8 cellular contexts compared by ENCODE assay signal in the genomic region with DNA sequence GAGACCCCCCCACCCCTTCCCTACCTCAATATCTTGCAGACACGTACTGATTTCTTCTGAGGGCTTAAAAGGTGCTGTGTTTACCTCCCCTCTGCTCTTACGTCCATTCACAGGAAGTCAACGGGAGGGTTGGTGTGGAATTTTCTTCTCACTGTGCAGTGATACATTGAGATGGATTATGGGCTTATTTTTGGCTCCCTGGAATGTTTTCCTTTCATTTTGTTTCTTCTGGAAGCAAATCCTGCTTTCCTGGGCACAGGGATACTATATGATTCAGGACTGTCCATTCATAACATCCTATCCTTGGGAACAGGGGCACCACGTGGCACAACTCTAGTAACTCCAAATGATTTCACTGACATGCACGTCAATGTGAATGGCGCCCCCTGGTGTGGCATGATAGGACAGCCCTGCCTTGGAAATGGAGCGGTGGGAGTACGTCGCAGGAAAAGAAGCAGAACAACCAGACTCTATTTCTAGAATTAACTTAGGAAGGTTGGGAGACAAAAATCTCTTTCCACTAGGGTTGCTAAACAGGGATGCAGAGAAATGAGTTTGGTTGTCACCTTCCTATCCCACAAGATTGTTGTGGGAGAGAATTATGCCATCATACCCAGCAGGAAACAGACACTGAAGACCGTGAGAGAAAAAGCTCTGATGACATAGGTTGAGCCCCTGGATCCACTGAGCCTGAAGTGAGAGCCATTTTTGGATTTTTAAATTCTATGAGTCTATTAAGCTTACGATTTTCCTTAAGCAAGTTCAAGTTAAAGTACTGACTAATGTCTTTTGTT.
A peak's percentile ranks its signal among the peaks of the same experiment; 100 is the strongest.
DNase-seq lines count a peak whose midpoint lies in the region; ATAC-seq and TF ChIP-seq lines count a peak whose summit lies in the region.

No MANE protein-coding gene starts in this region.

- H3K9me3 ChIP-seq in PC-9 (ENCODE audit: insufficient read depth, low read depth) (no peaks in the 10 kb centered on the region), osteoblast (ENCODE audit: low read depth, low read length) (no peaks in the 10 kb centered on the region)

- H3K36me3 ChIP-seq in PC-9 (ENCODE audit: low read depth) (no peaks in the 10 kb centered on the region), osteoblast (ENCODE audit: insufficient read depth, low read length) (no peaks in the 10 kb centered on the region)

- H3K4me1 ChIP-seq in PC-9 (replicated peaks; ENCODE audit: insufficient read depth) (no peaks in the 10 kb centered on the region), osteoblast (ENCODE audit: insufficient read depth, low read length) (peaks cover 3% of the 10 kb centered on the region)

- no peaks in the 10 kb centered on the region for H3F3A ChIP-seq in PC-9 (ENCODE audit: insufficient read depth, low read depth)

- no peak overlapping the region for H2AFZ ChIP-seq in PC-9
- peak overlapping the region; percentile 71 for H2AFZ ChIP-seq in osteoblast (ENCODE audit: low read length)

- peak; percentile 64 for DNase-seq in EL
- DNase-seq in PC-9: peak; percentile 30 to 39
- peak; percentile 31 for DNase-seq in activated T-helper 1 cell treated with anti-CD3 and anti-CD28 coated beads, Interleukin-12 subunit alpha, Interleukin-12 subunit beta, Interleukin-2, Interleukin-4 antibody, amounts not matched to agents 30 ng/mL and 10 ng/mL and 1 ng/mL, durations not matched to agents 14 hours and 24 hours and 36 hours (ENCODE audit: low spot score)
- DNase-seq in foreskin melanocyte: peak; percentile 63
- DNase-seq in osteoblast (ENCODE audit: insufficient read length, low spot score, missing footprints): peak; percentile 85
- DNase-seq in type B pancreatic cell (ENCODE audit: extremely low spot score, unreplicated experiment): peak; percentile 72
- DNase-seq in DMS79 treated with DMSO at 0.1 percent for 48 hours (lab: John Stamatoyannopoulos, UW): no peak

- H4K20me1 ChIP-seq in PC-9 (ENCODE audit: insufficient read depth): no peaks in the 10 kb centered on the region
- H4K20me1 ChIP-seq in osteoblast (ENCODE audit: insufficient read depth, low read length): no peaks in the 10 kb centered on the region

- no peaks in the 10 kb centered on the region for H3K4me1 Mint-ChIP-seq in activated T-helper 1 cell treated with anti-CD3 and anti-CD28 coated beads, Interleukin-12 subunit alpha, Interleukin-12 subunit beta, Interleukin-2, Interleukin-4 antibody, amounts not matched to agents 30 ng/mL and 10 ng/mL and 1 ng/mL, durations not matched to agents 14 hours and 24 hours and 36 hours (ENCODE audit: low read depth)
- peaks cover 14% of the 10 kb centered on the region for H3K4me1 Mint-ChIP-seq in type B pancreatic cell (ENCODE audit: unreplicated experiment)

- TF ChIP-seq CTCF in PC-9 (conservative IDR thresholded peaks at IDR 0.05) (peak; percentile 77), osteoblast (IDR thresholded peaks at IDR 0.05; ENCODE audit: extremely low read depth, low read depth, low read length) (peak; percentile 92), type B pancreatic cell (conservative IDR thresholded peaks at IDR 0.05) (peak; percentile 83)

- CTCF ChIA-PET in PC-9 (lab: Charles Lee): interaction anchor here (0.7 kb wide), 1 partner anchor 182 kb away, joined by 3 read pairs; no protein-coding TSS in a partner anchor

- BruUV-seq in PC-9 (replicated peaks; lab: Mats Ljungman, UMichigan): no TSS peak

- POLR2A ChIA-PET in PC-9 (lab: Charles Lee; ENCODE audit: unreplicated experiment): no interaction called here

- no peaks in the 10 kb centered on the region for H3K9me2 ChIP-seq in PC-9 (ENCODE audit: insufficient read depth)

- H3K4me3 Mint-ChIP-seq in activated T-helper 1 cell treated with anti-CD3 and anti-CD28 coated beads, Interleukin-12 subunit alpha, Interleukin-12 subunit beta, Interleukin-2, Interleukin-4 antibody, amounts not matched to agents 30 ng/mL and 10 ng/mL and 1 ng/mL, durations not matched to agents 14 hours and 24 hours and 36 hours: no peak overlapping the region
- no peak overlapping the region for H3K4me3 Mint-ChIP-seq in type B pancreatic cell

- H3K27me3 ChIP-seq in PC-9 (ENCODE audit: insufficient read depth, low read depth): peaks cover 6% of the 10 kb centered on the region; the same call in 1 of the 2 replicates
- no peaks in the 10 kb centered on the region for H3K27me3 ChIP-seq in osteoblast (ENCODE audit: insufficient read depth, low read length)

- H3K79me2 ChIP-seq in PC-9 (ENCODE audit: low read depth): no peaks in the 10 kb centered on the region
- H3K79me2 ChIP-seq in osteoblast (ENCODE audit: insufficient read depth, low read length): no peaks in the 10 kb centered on the region

- H3K27ac ChIP-seq in PC-9 (no peak overlapping the region), osteoblast (ENCODE audit: low read depth, low read length) (no peak overlapping the region)

- H3K4me3 ChIP-seq in PC-9 (no peak overlapping the region), osteoblast (ENCODE audit: insufficient read depth, low read length) (peak overlapping the region; percentile 29)

- intact Hi-C loops in PC-9 (cut with micrococcal nuclease; ENCODE audit: unreplicated experiment): loop anchor here (5.0 kb wide), 1 partner anchor 452 kb away; no protein-coding TSS in a partner anchor
- intact Hi-C loops in activated T-helper 1 cell treated with anti-CD3 and anti-CD28 coated beads, Interleukin-12 subunit alpha, Interleukin-12 subunit beta, Interleukin-2, Interleukin-4 antibody, amounts not matched to agents 30 ng/mL and 10 ng/mL and 1 ng/mL, durations not matched to agents 14 hours and 24 hours and 36 hours (cut with micrococcal nuclease): no loop called here

- no peaks in the 10 kb centered on the region for H3K9me3 Mint-ChIP-seq in activated T-helper 1 cell treated with anti-CD3 and anti-CD28 coated beads, Interleukin-12 subunit alpha, Interleukin-12 subunit beta, Interleukin-2, Interleukin-4 antibody, amounts not matched to agents 30 ng/mL and 10 ng/mL and 1 ng/mL, durations not matched to agents 14 hours and 24 hours and 36 hours
- no peaks in the 10 kb centered on the region for H3K9me3 Mint-ChIP-seq in type B pancreatic cell

- H3K36me3 Mint-ChIP-seq in activated T-helper 1 cell treated with anti-CD3 and anti-CD28 coated beads, Interleukin-12 subunit alpha, Interleukin-12 subunit beta, Interleukin-2, Interleukin-4 antibody, amounts not matched to agents 30 ng/mL and 10 ng/mL and 1 ng/mL, durations not matched to agents 14 hours and 24 hours and 36 hours (ENCODE audit: low read depth): no peaks in the 10 kb centered on the region
- H3K36me3 Mint-ChIP-seq in type B pancreatic cell: no peaks in the 10 kb centered on the region

- H3K27ac Mint-ChIP-seq in activated T-helper 1 cell treated with anti-CD3 and anti-CD28 coated beads, Interleukin-12 subunit alpha, Interleukin-12 subunit beta, Interleukin-2, Interleukin-4 antibody, amounts not matched to agents 30 ng/mL and 10 ng/mL and 1 ng/mL, durations not matched to agents 14 hours and 24 hours and 36 hours: peak overlapping the region; percentile 27
- H3K27ac Mint-ChIP-seq in type B pancreatic cell: no peak overlapping the region

- H3K4me2 ChIP-seq in PC-9 (no peak overlapping the region), osteoblast (ENCODE audit: insufficient read depth, low read length) (peak overlapping the region; percentile 73)

- peaks cover 15% of the 10 kb centered on the region for H3K27me3 Mint-ChIP-seq in activated T-helper 1 cell treated with anti-CD3 and anti-CD28 coated beads, Interleukin-12 subunit alpha, Interleukin-12 subunit beta, Interleukin-2, Interleukin-4 antibody, amounts not matched to agents 30 ng/mL and 10 ng/mL and 1 ng/mL, durations not matched to agents 14 hours and 24 hours and 36 hours (ENCODE audit: insufficient read depth)
- peaks cover 34% of the 10 kb centered on the region for H3K27me3 Mint-ChIP-seq in type B pancreatic cell

- peak; percentile 27 for ATAC-seq in HG03432 (IDR thresholded peaks at IDR 0.05; ENCODE audit: unreplicated experiment)
